11 cellular contexts compared by ENCODE assay signal in genomic region chr9:119298076-119298853, GRCh38.
DNase-seq lines count a peak whose midpoint lies in the region; ATAC-seq, FAIRE-seq and TF ChIP-seq lines count a peak whose summit lies in the region.
"Had no signal": no experiment of that assay in that cellular context is flagged by ENCODE, and none has a peak within 500 bp of the region (broad histone marks: within the 10 kb centered on the region; RNA-seq: fewer than 3 reads in every experiment).

No MANE protein-coding gene starts in this region.

- intact Hi-C loops in ascending aorta (cut with DNase I), result no loop called here

- DNase-seq in GM12891 (ENCODE audit: insufficient read length, low spot score) (no peak), MV-4-11 (lab: John Stamatoyannopoulos, UW) (peak; percentile 54), activated T-cell treated with anti-CD3 and anti-CD28 coated beads for 4 hours (no peak), ascending aorta (ENCODE audit: low spot score in 2 of 2) (no peak), NK-92 (lab: John Stamatoyannopoulos, UW; ENCODE audit: unreplicated experiment) (no peak)
- no peak for DNase-seq in stimulated activated CD4-positive, alpha-beta T cell treated with anti-CD3 and anti-CD28 coated beads, Interleukin-2, amount 100 ng/mL, for 24 hours
- DNase-seq: activated effector memory CD4-positive, alpha-beta T cell treated with Interleukin-2 at 50 U/mL for 16 hours; mesenchymal stem cell had no signal

- no peaks in the 10 kb centered on the region for H3K9me3 ChIP-seq in ascending aorta

- ATAC-seq in GM19463 (IDR thresholded peaks at IDR 0.05; ENCODE audit: unreplicated experiment), result peak; percentile 82
- ATAC-seq in HG02981 (IDR thresholded peaks at IDR 0.05; ENCODE audit: unreplicated experiment), result peak; percentile 91

- H3K4me3 ChIP-seq in ascending aorta, result no peak overlapping the region

- H3K27ac ChIP-seq in ascending aorta, result no peak overlapping the region

- H3K4me1 ChIP-seq in ascending aorta, result no peaks in the 10 kb centered on the region

- TF ChIP-seq POLR2A in GM12891 (IDR thresholded peaks at IDR 0.05; ENCODE audit: low read depth, low read length), result no peak

- FAIRE-seq in GM12891 (lab: Jason Lieb, UNC), result no peak
- FAIRE-seq: frontal cortex had no signal

- TF ChIP-seq CTCF in ascending aorta (IDR thresholded peaks at IDR 0.05), result no peak

- no peaks in the 10 kb centered on the region for H3K27me3 ChIP-seq in ascending aorta

- no peaks in the 10 kb centered on the region for H3K36me3 ChIP-seq in ascending aorta

TF ChIP-seq in GM12891, 5 proteins besides CTCF, POLR2A, EP300 and RAD21:
- TF ChIP-seq TAF1 (IDR thresholded peaks at IDR 0.05; ENCODE audit: low read depth, low read length), result no peak
- TF ChIP-seq POU2F2 (IDR thresholded peaks at IDR 0.05; ENCODE audit: low read depth, low read length), result no peak
- TF ChIP-seq SPI1 (IDR thresholded peaks at IDR 0.05; ENCODE audit: low read depth, low read length), result peak; percentile 97
